Comparison of ENCODE assay signal across 19 cellular contexts in the genomic region with DNA sequence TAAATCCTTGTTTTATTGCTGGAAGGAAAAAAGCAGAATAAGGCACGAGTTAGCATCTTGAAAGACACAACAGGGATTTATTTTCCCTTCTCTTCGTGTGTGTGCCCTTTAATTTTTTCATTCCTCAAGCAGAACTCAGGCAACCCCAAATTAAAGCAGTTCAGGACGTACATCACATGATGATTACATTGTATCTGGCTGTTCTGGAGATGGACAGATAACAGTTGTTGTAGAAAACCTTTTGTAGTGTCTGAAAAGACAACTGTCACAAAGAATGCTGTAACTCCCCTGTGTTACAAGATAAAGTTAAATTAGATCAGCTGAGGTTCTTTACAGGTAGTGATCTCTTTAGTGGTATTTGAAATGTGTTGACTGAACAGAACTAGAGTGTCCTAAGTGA. TPM values are rescaled to one million over a fixed set of nuclear protein-coding genes. Genes with fewer than 3 reads are reported as not detected.
DNase-seq lines count a peak whose midpoint lies in the region; ATAC-seq, FAIRE-seq and TF ChIP-seq lines count a peak whose summit lies in the region.
"Had no signal": no experiment of that assay in that cellular context is flagged by ENCODE, and none has a peak within 500 bp of the region (broad histone marks: within the 10 kb centered on the region; RNA-seq: fewer than 3 reads in every experiment).

No MANE protein-coding gene starts in this region.

- H3K9me3 ChIP-seq in naive thymus-derived CD4-positive, alpha-beta T cell (ENCODE audit: control insufficient read depth in 2 of 3, low read length in 3 of 3) = no peaks in the 10 kb centered on the region
- no peaks in the 10 kb centered on the region for H3K9me3 ChIP-seq in adrenal gland (replicated peaks in 1 of 3)

- H3K27me3 ChIP-seq in naive thymus-derived CD4-positive, alpha-beta T cell (ENCODE audit: control insufficient read depth in 2 of 2, insufficient read depth in 2 of 2, low read length in 2 of 2) = no peaks in the 10 kb centered on the region
- H3K27me3 ChIP-seq in adrenal gland = no peaks in the 10 kb centered on the region

- TF ChIP-seq POLR2A in adrenal gland (IDR thresholded peaks at IDR 0.05) = no peak

- no peak for DNase-seq in LNCaP clone FGC (ENCODE audit: low read depth)
- peak; percentile 75 for DNase-seq in SK-N-DZ (ENCODE audit: low spot score)
- peak; percentile 53 for DNase-seq in pons (ENCODE audit: low spot score)
- DNase-seq in NCI-H187 (lab: John Stamatoyannopoulos, UW) = no peak
- DNase-seq in naive thymus-derived CD4-positive, alpha-beta T cell = no peak
- no peak for DNase-seq in adrenal gland
- DNase-seq: CD8-positive, alpha-beta memory T cell; GF-D8; H7; MM.1S; NCI-H1105; NCI-H446; NCI-H82; SHP77 treated with DMSO at 0.1 percent for 48 hours; SW 1271 had no signal

- no peaks in the 10 kb centered on the region for H3K36me3 ChIP-seq in naive thymus-derived CD4-positive, alpha-beta T cell (ENCODE audit: control insufficient read depth in 2 of 3, insufficient read depth in 3 of 3, low read length in 3 of 3)
- no peaks in the 10 kb centered on the region for H3K36me3 ChIP-seq in adrenal gland (replicated peaks in 1 of 2)

- intact Hi-C loops in naive thymus-derived CD4-positive, alpha-beta T cell (cut with micrococcal nuclease) = no loop called here
- intact Hi-C loops in adrenal gland (cut with DNase I) = no loop called here

- CTCF ChIA-PET in naive thymus-derived CD4-positive, alpha-beta T cell (lab: Charles Lee) = no interaction called here

- H3K36me3 Mint-ChIP-seq in naive thymus-derived CD4-positive, alpha-beta T cell = peaks cover 0 to 4% (median 0%) of the 10 kb centered on the region in 5 donors

- H3K9me3 Mint-ChIP-seq in naive thymus-derived CD4-positive, alpha-beta T cell = peaks cover 0 to 1% (median 0%) of the 10 kb centered on the region in 11 donors
- H3K9me3 Mint-ChIP-seq: CD8-positive, alpha-beta memory T cell had no signal

- TF ChIP-seq CTCF in LNCaP clone FGC (IDR thresholded peaks at IDR 0.05; ENCODE audit: control insufficient read depth, extremely low read depth, insufficient read depth) (no peak), adrenal gland (IDR thresholded peaks at IDR 0.05) (no peak)

- 0 out of 2 replicates have a peak overlapping the region, but pooled peaks have one; percentile 11 for H3K4me3 ChIP-seq in LNCaP clone FGC (ENCODE audit: low read depth, low read length)
- H3K4me3 ChIP-seq in naive thymus-derived CD4-positive, alpha-beta T cell (ENCODE audit: low read length) = no peak overlapping the region
- no peak overlapping the region for H3K4me3 ChIP-seq in adrenal gland

- H3K4me3 Mint-ChIP-seq in naive thymus-derived CD4-positive, alpha-beta T cell = no peak overlapping the region
- H3K4me3 Mint-ChIP-seq: B cell; CD8-positive, alpha-beta memory T cell had no signal

- WGBS in adrenal gland, 4 donors = 53 to 66% (median 55%) methylated on average over 3 of the region's 3 CpGs

- H3K27ac ChIP-seq in naive thymus-derived CD4-positive, alpha-beta T cell (ENCODE audit: low read depth, low read length) = no peak overlapping the region
- H3K27ac ChIP-seq in adrenal gland = no peak overlapping the region

- no peaks in the 10 kb centered on the region for H3K4me1 Mint-ChIP-seq in naive thymus-derived CD4-positive, alpha-beta T cell
- H3K4me1 Mint-ChIP-seq: B cell; CD8-positive, alpha-beta memory T cell had no signal

- no peaks in the 10 kb centered on the region for H3K4me1 ChIP-seq in naive thymus-derived CD4-positive, alpha-beta T cell (ENCODE audit: control insufficient read depth in 2 of 2, insufficient read depth in 2 of 2, low read length in 2 of 2)
- no peaks in the 10 kb centered on the region for H3K4me1 ChIP-seq in adrenal gland (replicated peaks in 1 of 2)

- H3K27ac Mint-ChIP-seq in naive thymus-derived CD4-positive, alpha-beta T cell = no peak overlapping the region
- H3K27ac Mint-ChIP-seq: B cell; CD8-positive, alpha-beta memory T cell had no signal

- no peak for ATAC-seq in GM21576 (IDR thresholded peaks at IDR 0.05; ENCODE audit: unreplicated experiment)
- no peak for ATAC-seq in naive thymus-derived CD4-positive, alpha-beta T cell
- ATAC-seq: HepG2 had no signal

- FAIRE-seq in islet of Langerhans (lab: Jason Lieb, UNC) = peak; percentile 83
- FAIRE-seq: HepG2 had no signal

- no peaks in the 10 kb centered on the region for H3K27me3 Mint-ChIP-seq in naive thymus-derived CD4-positive, alpha-beta T cell
- H3K27me3 Mint-ChIP-seq: B cell; CD8-positive, alpha-beta memory T cell had no signal

- POLR2A ChIA-PET in naive thymus-derived CD4-positive, alpha-beta T cell (lab: Charles Lee) = no interaction called here

RNA-seq across cellular contexts. Expression of gene TMTC2, which starts 58.4 kb away (rescaled TPM):
- polyA plus RNA-seq in SK-N-DZ (2014; cell fraction: cytosol; rRNA removed) = 7.5 and 8.6 TPM in 2 replicates
- polyA plus RNA-seq in SK-N-DZ (2014; cell fraction: nucleus; rRNA removed) = 8.1 and 12.1 TPM in 2 replicates
- 10 to 100 TPM in 1 of 5 experiments, 1 to 10 TPM in 4; 3.1 to 11.1 (median 4.7) TPM for total RNA-seq in naive thymus-derived CD4-positive, alpha-beta T cell
- polyA plus RNA-seq in naive thymus-derived CD4-positive, alpha-beta T cell = not detected
- 1 to 10 TPM; 1.9 to 4.4 (median 3.0) TPM for total RNA-seq in adrenal gland
- 1 to 10 TPM; 1.6 to 2.5 (median 1.8) TPM for polyA plus RNA-seq in adrenal gland

Comparison
In these comparisons a context has a peak if more than half of its experiments do, and no peak if none do; other contexts are left out.
1. DNase-seq: peak in SK-N-DZ (single experiment) and pons (single experiment); none in LNCaP clone FGC (single experiment), NCI-H187 (0 of 2), naive thymus-derived CD4-positive, alpha-beta T cell (0 of 9) and adrenal gland (0 of 7).